ENCODE assay signal across 8 cellular contexts in the genomic region with DNA sequence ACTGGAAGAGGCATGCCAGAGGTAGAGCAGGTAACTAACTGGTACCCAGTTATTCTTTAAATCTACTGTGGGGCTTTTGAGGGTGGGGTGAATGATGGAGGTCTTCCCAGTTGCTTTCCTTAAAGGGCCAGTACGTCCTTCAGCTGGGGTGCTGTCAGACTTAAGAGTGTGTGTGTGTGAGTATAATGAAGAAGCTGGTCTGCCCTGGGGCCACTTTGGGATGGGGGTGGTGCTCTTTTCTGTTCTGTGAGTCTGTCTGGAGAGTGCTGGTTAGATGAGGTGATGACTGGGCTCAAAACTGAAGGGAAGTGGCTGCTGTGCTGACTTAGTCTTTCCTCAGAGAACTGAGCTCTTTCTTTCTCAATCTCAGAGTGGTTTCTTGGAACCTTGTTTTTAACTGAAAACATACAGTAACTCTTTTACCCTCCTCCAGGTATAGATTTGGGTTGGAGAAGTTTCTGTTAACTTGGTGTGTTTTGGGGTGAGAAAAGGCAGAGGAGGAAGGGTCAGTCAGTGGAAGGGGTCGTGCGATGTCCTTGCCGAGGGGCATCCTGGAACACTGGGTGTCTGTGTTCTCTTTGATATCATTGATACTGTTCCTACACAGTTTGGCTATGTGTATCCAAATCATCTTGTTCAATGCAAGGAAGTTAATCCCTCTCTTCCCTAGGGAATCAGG. TPM values are rescaled to one million over a fixed set of nuclear protein-coding genes. Genes with fewer than 3 reads are reported as not detected.
DNase-seq lines count a peak whose midpoint lies in the region; ATAC-seq and TF ChIP-seq lines count a peak whose summit lies in the region.

No MANE protein-coding gene starts in this region.

- peak overlapping the region; percentile 81 for H3K4me3 Mint-ChIP-seq in chondrocyte (ENCODE audit: unreplicated experiment)

- H3K27me3 Mint-ChIP-seq in chondrocyte (ENCODE audit: low read depth): no peaks in the 10 kb centered on the region

- no peak for TF ChIP-seq CTCF in chondrocyte (IDR thresholded peaks at IDR 0.05)
- no peak for TF ChIP-seq CTCF in liver (IDR thresholded peaks at IDR 0.05; ENCODE audit: low read depth, low read length, missing input control)

- H3K4me3 ChIP-seq in liver (ENCODE audit: low read depth in 1 of 3, low read length in 3 of 3): peak overlapping the region in 2 of 3 donors; percentile 27 to 44

- peak overlapping the region; percentile 97 for H3K27ac Mint-ChIP-seq in chondrocyte (ENCODE audit: unreplicated experiment)

- H3K4me1 ChIP-seq in liver (ENCODE audit: control insufficient read depth in 4 of 4, insufficient read depth in 4 of 4, low read length in 3 of 4): peaks cover 1 to 10% (median 5%) of the 10 kb centered on the region in 4 donors

- H3K27me3 ChIP-seq in liver (ENCODE audit: control insufficient read depth in 4 of 4, insufficient read depth in 4 of 4, low read length in 3 of 4): no peaks in the 10 kb centered on the region

- H3K36me3 Mint-ChIP-seq in chondrocyte (ENCODE audit: low read depth): peaks cover 4% of the 10 kb centered on the region

- DNase-seq in AG20443 (ENCODE audit: low spot score): peak; percentile 66
- DNase-seq in chondrocyte (ENCODE audit: low spot score): no peak
- DNase-seq in stimulated activated CD4-positive, alpha-beta T cell treated with anti-CD3 and anti-CD28 coated beads, TNF-alpha, amount 100 ng/mL, for 4 hours (ENCODE audit: low read depth in 3 of 3): peak in 2 of 3 experiments; percentile 46 to 67

- WGBS in liver: 64% methylated on average over 4 of the region's 4 CpGs

- peak overlapping the region; percentile 8 to 73 for H3K9ac ChIP-seq in liver (ENCODE audit: low read depth in 1 of 2, low read length in 2 of 2)

- no peaks in the 10 kb centered on the region for H3K36me3 ChIP-seq in liver (ENCODE audit: control insufficient read depth in 4 of 4, insufficient read depth in 3 of 4, low read depth in 1 of 4, low read length in 3 of 4)

- H3K9me3 Mint-ChIP-seq in chondrocyte (ENCODE audit: low read depth): no peaks in the 10 kb centered on the region

- peaks cover 49% of the 10 kb centered on the region for H3K4me1 Mint-ChIP-seq in chondrocyte (ENCODE audit: low read depth)

- TF ChIP-seq RAD21 in liver (IDR thresholded peaks at IDR 0.05): no peak

- peak; percentile 64 for ATAC-seq in HG03354 (IDR thresholded peaks at IDR 0.05; ENCODE audit: poor library complexity, severe bottlenecking, unreplicated experiment)
- ATAC-seq in activated CD4-positive, CD25-positive, alpha-beta regulatory T cell treated with anti-CD3 and anti-CD28 coated beads, Interleukin-2, amount 50 U/mL, for 24 hours: peak; percentile 96 to 99
- ATAC-seq in HG02970 (IDR thresholded peaks at IDR 0.05; ENCODE audit: low FRiP score, unreplicated experiment): no peak
- ATAC-seq in HG02884 (IDR thresholded peaks at IDR 0.05; ENCODE audit: unreplicated experiment): no peak

- H3K27ac ChIP-seq in liver (ENCODE audit: low read depth in 1 of 2, low read length in 2 of 2): peak overlapping the region; percentile 47 to 80

- no peaks in the 10 kb centered on the region for H3K9me3 ChIP-seq in liver (ENCODE audit: control insufficient read depth in 4 of 4, low read length in 3 of 4)

TF ChIP-seq in liver, 16 proteins besides CTCF, POLR2A, EP300 and RAD21:
- no peak for TF ChIP-seq GABPA (IDR thresholded peaks at IDR 0.05 in 1 of 2, conservative IDR thresholded peaks at IDR 0.05 in 1 of 2)
- TF ChIP-seq, protein P1, sequence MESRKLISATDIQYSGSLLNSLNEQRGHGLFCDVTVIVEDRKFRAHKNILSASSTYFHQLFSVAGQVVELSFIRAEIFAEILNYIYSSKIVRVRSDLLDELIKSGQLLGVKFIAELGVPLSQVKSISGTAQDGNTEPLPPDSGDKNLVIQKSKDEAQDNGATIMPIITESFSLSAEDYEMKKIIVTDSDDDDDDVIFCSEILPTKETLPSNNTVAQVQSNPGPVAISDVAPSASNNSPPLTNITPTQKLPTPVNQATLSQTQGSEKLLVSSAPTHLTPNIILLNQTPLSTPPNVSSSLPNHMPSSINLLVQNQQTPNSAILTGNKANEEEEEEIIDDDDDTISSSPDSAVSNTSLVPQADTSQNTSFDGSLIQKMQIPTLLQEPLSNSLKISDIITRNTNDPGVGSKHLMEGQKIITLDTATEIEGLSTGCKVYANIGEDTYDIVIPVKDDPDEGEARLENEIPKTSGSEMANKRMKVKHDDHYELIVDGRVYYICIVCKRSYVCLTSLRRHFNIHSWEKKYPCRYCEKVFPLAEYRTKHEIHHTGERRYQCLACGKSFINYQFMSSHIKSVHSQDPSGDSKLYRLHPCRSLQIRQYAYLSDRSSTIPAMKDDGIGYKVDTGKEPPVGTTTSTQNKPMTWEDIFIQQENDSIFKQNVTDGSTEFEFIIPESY (IDR thresholded peaks at IDR 0.05): no peak
- no peak for TF ChIP-seq FOXA1 (IDR thresholded peaks at IDR 0.05)
- TF ChIP-seq EGR1 (IDR thresholded peaks at IDR 0.05; ENCODE audit: low read depth in 2 of 2): no peak
- no peak for TF ChIP-seq RXRA (IDR thresholded peaks at IDR 0.05)
- TF ChIP-seq, protein P2, sequence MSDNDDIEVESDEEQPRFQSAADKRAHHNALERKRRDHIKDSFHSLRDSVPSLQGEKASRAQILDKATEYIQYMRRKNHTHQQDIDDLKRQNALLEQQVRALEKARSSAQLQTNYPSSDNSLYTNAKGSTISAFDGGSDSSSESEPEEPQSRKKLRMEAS (IDR thresholded peaks at IDR 0.05): no peak
- TF ChIP-seq HNF4G (IDR thresholded peaks at IDR 0.05): no peak
- no peak for TF ChIP-seq HNF4A (conservative IDR thresholded peaks at IDR 0.05)
- no peak for TF ChIP-seq SP1 (IDR thresholded peaks at IDR 0.05)
- no peak for TF ChIP-seq JUND (IDR thresholded peaks at IDR 0.05)
- TF ChIP-seq, protein P3, sequence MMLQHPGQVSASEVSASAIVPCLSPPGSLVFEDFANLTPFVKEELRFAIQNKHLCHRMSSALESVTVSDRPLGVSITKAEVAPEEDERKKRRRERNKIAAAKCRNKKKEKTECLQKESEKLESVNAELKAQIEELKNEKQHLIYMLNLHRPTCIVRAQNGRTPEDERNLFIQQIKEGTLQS (IDR thresholded peaks at IDR 0.05): no peak
- TF ChIP-seq NR2F2 (IDR thresholded peaks at IDR 0.05): no peak

RNA-seq across cellular contexts. Expression of a gene that starts 0.7 kb away (rescaled TPM):
- 377 to 446 TPM (median 386 TPM) in 3 replicates for total RNA-seq in chondrocyte
- total RNA-seq in liver: 100 to 1,000 TPM in 1 of 2 donors, 10 to 100 TPM in 1; 62.1 to 216 TPM
- polyA plus RNA-seq in liver: 10 to 100 TPM; 23.3 to 40.2 TPM

Comparison
In these comparisons a context has a peak if more than half of its experiments do, and no peak if none do; other contexts are left out.
1. ATAC-seq: peak in HG03354 (single experiment) and activated CD4-positive, CD25-positive, alpha-beta regulatory T cell treated with anti-CD3 and anti-CD28 coated beads, Interleukin-2, amount 50 U/mL, for 24 hours (2 of 2); none in HG02970 (single experiment) and HG02884 (single experiment).